ENCODE assay signal across 8 cellular contexts in genomic region chr1:23169727-23170335, GRCh38. TPM values are rescaled to one million over a fixed set of nuclear protein-coding genes. Genes with fewer than 3 reads are reported as not detected.
DNase-seq lines count a peak whose midpoint lies in the region; ATAC-seq and TF ChIP-seq lines count a peak whose summit lies in the region.

No MANE protein-coding gene starts in this region.

- H3K27me3 Mint-ChIP-seq in activated naive CD4-positive, alpha-beta T cell treated with anti-CD3 and anti-CD28 coated beads, Interleukin-2, amount 50 U/mL, for 24 hours: no peaks in the 10 kb centered on the region

- H3K4me1 Mint-ChIP-seq in activated naive CD4-positive, alpha-beta T cell treated with anti-CD3 and anti-CD28 coated beads, Interleukin-2, amount 50 U/mL, for 24 hours: peaks cover 41% of the 10 kb centered on the region

- H3K79me2 ChIP-seq in Loucy (ENCODE audit: insufficient read depth, low read length): peaks cover 34% of the 10 kb centered on the region

- TF ChIP-seq CTCF in Loucy (conservative IDR thresholded peaks at IDR 0.05; ENCODE audit: low read length) (no peak), heart right ventricle (IDR thresholded peaks at IDR 0.05) (no peak), gastrocnemius medialis (IDR thresholded peaks at IDR 0.05 in 4 of 5, conservative IDR thresholded peaks at IDR 0.05 in 1 of 5) (no peak), WERI-Rb-1 (IDR thresholded peaks at IDR 0.05; ENCODE audit: low read depth, low read length) (no peak)

- ATAC-seq in heart right ventricle (peak; percentile 50 to 86 (median 80)), gastrocnemius medialis (peak; percentile 18 to 26)

- in situ Hi-C loops in gastrocnemius medialis (cut with MboI; ENCODE audit: low sequenced_read_pairs in 4 of 4): no loop called here

- H3K4me3 Mint-ChIP-seq in activated naive CD4-positive, alpha-beta T cell treated with anti-CD3 and anti-CD28 coated beads, Interleukin-2, amount 50 U/mL, for 24 hours: peak overlapping the region; percentile 95

- 28 to 43% methylated on average over 5 of the region's 5 CpGs for WGBS in heart right ventricle, 2 donors

- H3K4me1 ChIP-seq in Loucy (ENCODE audit: insufficient read depth, low read length, poor library complexity, severe bottlenecking): peaks cover 45% of the 10 kb centered on the region
- H3K4me1 ChIP-seq in heart right ventricle: peaks cover 6 to 60% (median 40%) of the 10 kb centered on the region in 9 donors
- peaks cover 8 to 12% of the 10 kb centered on the region in 2 donors for H3K4me1 ChIP-seq in gastrocnemius medialis

- no peaks in the 10 kb centered on the region for H3K9me2 ChIP-seq in Loucy (replicated peaks; ENCODE audit: low read depth, low read length)

- H3K36me3 Mint-ChIP-seq in activated naive CD4-positive, alpha-beta T cell treated with anti-CD3 and anti-CD28 coated beads, Interleukin-2, amount 50 U/mL, for 24 hours: no peaks in the 10 kb centered on the region

- H3F3A ChIP-seq in Loucy (ENCODE audit: low read depth): no peaks in the 10 kb centered on the region

- peaks cover 32% of the 10 kb centered on the region for H4K20me1 ChIP-seq in Loucy (ENCODE audit: insufficient read depth, low read length, poor library complexity, severe bottlenecking)

- DNase-seq in Daoy (ENCODE audit: low read depth): peak; percentile 82
- peak; percentile 43 to 55 for DNase-seq in heart right ventricle
- peak; percentile 8 to 40 for DNase-seq in gastrocnemius medialis
- no peak for DNase-seq in NCI-H748 treated with DMSO at 0.1 percent for 48 hours (lab: John Stamatoyannopoulos, UW)
- no peak for DNase-seq in ecto neural progenitor cell (ENCODE audit: low spot score)
- DNase-seq in WERI-Rb-1: no peak

- H3K4me2 ChIP-seq in Loucy (ENCODE audit: low read depth, low read length, poor library complexity, severe bottlenecking): peak overlapping the region; percentile 41

- peak overlapping the region; percentile 20 for H3K4me3 ChIP-seq in Loucy (ENCODE audit: low read length, poor library complexity, severe bottlenecking)
- peak overlapping the region in 4 of 10 donors; percentile 78 to 95 (median 88) for H3K4me3 ChIP-seq in heart right ventricle
- H3K4me3 ChIP-seq in gastrocnemius medialis: peak overlapping the region in 1 of 4 donors; percentile 65
- no peak overlapping the region for H3K4me3 ChIP-seq in WERI-Rb-1 (ENCODE audit: low read depth, low read length)

- H3K27ac Mint-ChIP-seq in activated naive CD4-positive, alpha-beta T cell treated with anti-CD3 and anti-CD28 coated beads, Interleukin-2, amount 50 U/mL, for 24 hours: peak overlapping the region; percentile 90

- TF ChIP-seq POLR2A in gastrocnemius medialis (IDR thresholded peaks at IDR 0.05): no peak

- H3K27ac ChIP-seq in heart right ventricle: peak overlapping the region in 9 of 10 donors; percentile 90 to 98 (median 96)
- peak overlapping the region; percentile 58 to 88 (median 77) for H3K27ac ChIP-seq in gastrocnemius medialis
- H3K27ac ChIP-seq in WERI-Rb-1: no peak overlapping the region

- intact Hi-C loops in heart right ventricle (cut with DNase I): loop anchor here in 2 of 10 donors (5.0 kb wide), 1 partner anchor 48 kb away; no protein-coding TSS in a partner anchor
- intact Hi-C loops in gastrocnemius medialis (cut with DNase I; ENCODE audit: low total_unique reads): no loop called here

- peak overlapping the region; percentile 85 for H2AFZ ChIP-seq in Loucy (ENCODE audit: low read length)

- H3K9me3 ChIP-seq in Loucy (ENCODE audit: insufficient read depth, low read depth, low read length) (no peaks in the 10 kb centered on the region), heart right ventricle (no peaks in the 10 kb centered on the region), gastrocnemius medialis (no peaks in the 10 kb centered on the region), WERI-Rb-1 (ENCODE audit: severe bottlenecking) (no peaks in the 10 kb centered on the region)

- H3K27me3 ChIP-seq in Loucy (ENCODE audit: insufficient read depth, low read length, poor library complexity, severe bottlenecking): no peaks in the 10 kb centered on the region
- H3K27me3 ChIP-seq in heart right ventricle: no peaks in the 10 kb centered on the region
- no peaks in the 10 kb centered on the region for H3K27me3 ChIP-seq in gastrocnemius medialis
- H3K27me3 ChIP-seq in WERI-Rb-1 (ENCODE audit: insufficient read depth, low read depth, severe bottlenecking): no peaks in the 10 kb centered on the region

- no peaks in the 10 kb centered on the region for H3K36me3 ChIP-seq in Loucy (ENCODE audit: insufficient read depth, low read length)
- H3K36me3 ChIP-seq in heart right ventricle: no peaks in the 10 kb centered on the region
- H3K36me3 ChIP-seq in gastrocnemius medialis: no peaks in the 10 kb centered on the region
- H3K36me3 ChIP-seq in WERI-Rb-1: no peaks in the 10 kb centered on the region

- no peaks in the 10 kb centered on the region for H3K9me3 Mint-ChIP-seq in activated naive CD4-positive, alpha-beta T cell treated with anti-CD3 and anti-CD28 coated beads, Interleukin-2, amount 50 U/mL, for 24 hours

- H3K9ac ChIP-seq in Loucy (ENCODE audit: low read depth, low read length, poor library complexity, severe bottlenecking): no peak overlapping the region

RNA-seq across cellular contexts. Expression of gene LUZP1, which starts 1.2 kb away (rescaled TPM):
- 24.3 and 30.2 TPM in 2 replicates for total RNA-seq in Daoy (2014; rRNA removed; shearing (Covaris generic))
- total RNA-seq in heart right ventricle (10 to 100 TPM; 26.3 to 40.1 (median 32.2) TPM), gastrocnemius medialis (1 to 10 TPM; 4.1 to 5.4 (median 4.9) TPM)
- 1 to 10 TPM; 6.4 to 7.7 TPM for polyA plus RNA-seq in heart right ventricle

RNA-seq across cellular contexts. Expression of gene HTR1D, which starts 47.5 kb away (rescaled TPM):
- total RNA-seq in Daoy (2014; rRNA removed; shearing (Covaris generic)): 3.1 and 5.0 TPM in 2 replicates
- total RNA-seq in heart right ventricle (not detected), gastrocnemius medialis (not detected)
- under 1 TPM; 0.01 to 0.07 TPM for polyA plus RNA-seq in heart right ventricle

Comparison
In these comparisons a context has a peak if more than half of its experiments do, and no peak if none do; other contexts are left out.
1. DNase-seq: peak in Daoy (single experiment), heart right ventricle (2 of 2) and gastrocnemius medialis (2 of 2); none in NCI-H748 treated with DMSO at 0.1 percent for 48 hours (single experiment), ecto neural progenitor cell (single experiment) and WERI-Rb-1 (single experiment).